ENCODE assay signal across 27 cellular contexts in genomic region chr2:164771897-164772296, GRCh38.
DNase-seq lines count a peak whose midpoint lies in the region.
"Had no signal": no experiment of that assay in that cellular context is flagged by ENCODE, and none has a peak within 500 bp of the region (broad histone marks: within the 10 kb centered on the region; RNA-seq: fewer than 3 reads in every experiment).

No MANE protein-coding gene starts in this region.

- no peaks in the 10 kb centered on the region for H3K36me3 ChIP-seq in SK-N-MC (ENCODE audit: insufficient read depth, low read length)
- H3K36me3 ChIP-seq: cardiac muscle cell, ovary, Peyer's patch had no signal

- no peak overlapping the region for H3K27ac ChIP-seq in SK-N-MC
- H3K27ac ChIP-seq: 22Rv1, cardiac muscle cell, ovary, Peyer's patch, skin epidermis, testis had no signal

- H3K4me3 ChIP-seq in SK-N-MC = 0 out of 2 replicates have a peak overlapping the region, but pooled peaks have one; percentile 55
- H3K4me3 ChIP-seq: cardiac muscle cell, K562, ovary, Peyer's patch, skin epidermis, testis had no signal

- DNase-seq in DMS153 (lab: John Stamatoyannopoulos, UW) (peak; percentile 65), DMS153 treated with DMSO at 0.1 percent for 48 hours (lab: John Stamatoyannopoulos, UW; ENCODE audit: unreplicated experiment) (no peak), DMS53 treated with DMSO at 0.1 percent for 48 hours (lab: John Stamatoyannopoulos, UW; ENCODE audit: unreplicated experiment) (peak; percentile 53), SK-N-MC (ENCODE audit: low read depth, low spot score) (no peak), left kidney (ENCODE audit: low read depth, low spot score) (peak; percentile 31), MV-4-11 (lab: John Stamatoyannopoulos, UW) (no peak)
- DNase-seq in activated CD4-positive, alpha-beta T cell treated with anti-CD3 and anti-CD28 coated beads for 4 hours = no peak
- DNase-seq in activated effector memory CD4-positive, alpha-beta T cell treated with Interleukin-2 at 50 U/mL for 16 hours = no peak
- DNase-seq: activated CD4-positive, alpha-beta T cell treated with anti-CD3 and anti-CD28 coated beads, Interleukin-2, amount 10 ng/mL, durations not matched to agents 7 days and 5 days; activated T-cell treated with anti-CD3 and anti-CD28 coated beads, Interleukin-2, amount 50 U/mL, for 1 hour; C1 segment of cervical spinal cord; EL; GOT3; hypothalamus; left colon; mammary epithelial cell; NCI-H1105 treated with DMSO at 0.1 percent for 48 hours; NCI-H2029 treated with DMSO at 0.1 percent for 48 hours; ovary; Peyer's patch; SHP77 treated with DMSO at 0.1 percent for 48 hours; stimulated activated naive CD4-positive, alpha-beta T cell treated with Interleukin-2 at 50 U/mL for 16 hours; testis had no signal

- H3K9ac ChIP-seq in SK-N-MC (ENCODE audit: insufficient read length) = no peak overlapping the region

- no peaks in the 10 kb centered on the region for H3K9me3 ChIP-seq in SK-N-MC (ENCODE audit: low read depth, low read length)
- H3K9me3 ChIP-seq: ovary, Peyer's patch, testis had no signal

Comparison
In these comparisons a context has a peak if more than half of its experiments do, and no peak if none do; other contexts are left out.
1. DNase-seq: peak in DMS153 (single experiment), DMS53 treated with DMSO at 0.1 percent for 48 hours (single experiment) and left kidney (single experiment); none in DMS153 treated with DMSO at 0.1 percent for 48 hours (single experiment), SK-N-MC (single experiment), activated CD4-positive, alpha-beta T cell treated with anti-CD3 and anti-CD28 coated beads for 4 hours (0 of 2), MV-4-11 (single experiment) and activated effector memory CD4-positive, alpha-beta T cell treated with Interleukin-2 at 50 U/mL for 16 hours (single experiment).